In the genomic region with DNA sequence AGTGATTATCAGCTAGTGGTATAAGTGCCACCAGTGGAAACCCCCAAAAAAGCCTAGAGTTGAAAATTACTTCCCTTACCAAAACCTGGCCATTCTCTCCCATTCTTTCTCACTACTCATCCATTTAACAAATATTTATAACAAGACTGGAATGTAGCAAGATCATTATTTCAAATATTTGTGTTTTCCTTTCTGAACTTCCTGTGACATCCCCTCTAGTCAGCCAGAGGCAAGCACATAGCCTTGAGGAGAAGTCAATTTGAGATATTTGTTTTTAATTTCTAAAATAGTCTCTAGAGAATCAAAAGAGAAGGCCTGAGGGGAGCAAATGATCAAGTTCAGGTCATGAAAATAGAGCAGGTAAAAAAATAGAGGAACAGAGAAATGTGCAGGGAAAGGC, we compare ENCODE assay signal across 28 cellular contexts.
"Had no signal": no experiment of that assay in that cellular context is flagged by ENCODE, and none has a peak within 500 bp of the region (broad histone marks: within the 10 kb centered on the region; RNA-seq: fewer than 3 reads in every experiment).

No MANE protein-coding gene starts in this region.

- H3K27me3 ChIP-seq: left lung, ovary, right atrium auricular region, right lobe of liver, tibial nerve, upper lobe of left lung had no signal

- ATAC-seq: left colon; left lung; lower lobe of right lung; mucosa of descending colon; naive thymus-derived CD4-positive, alpha-beta T cell; natural killer cell treated with Interleukin-12 subunit alpha and Interleukin-12 subunit beta and Interleukin-15 and Interleukin-18, amount 100 ng/mL, for 72 hours; right lobe of liver; stimulated activated memory B cell treated with anti-CD40 and anti-IgM and Interleukin-4, amounts not matched to agents 10 μg/mL and 1 μg/mL and 100 μg/mL, for 72 hours; stimulated activated naive CD8-positive, alpha-beta T cell treated with anti-CD3 and anti-CD28 coated beads, Interleukin-15, amount 100 ng/mL, for 72 hours had no signal

- H3K4me2 ChIP-seq: smooth muscle cell had no signal

- H3K4me1 ChIP-seq: left lung, lower lobe of right lung, right atrium auricular region, right lobe of liver, upper lobe of left lung had no signal

- DNase-seq: hypothalamus; immature natural killer cell; kidney; left colon; left lung; lower lobe of right lung; mammary epithelial cell; mesendoderm; midbrain; mucosa of descending colon; naive thymus-derived CD4-positive, alpha-beta T cell; ovary; right lobe of liver; stimulated activated CD4-positive, alpha-beta T cell treated with anti-CD3 and anti-CD28 coated beads, Interleukin-1b, Interleukin-23, amount 100 ng/mL, for 48 hours; stimulated activated CD4-positive, alpha-beta T cell treated with anti-CD3 and anti-CD28 coated beads, Interleukin-2, amount 100 ng/mL, for 48 hours; stimulated activated CD4-positive, alpha-beta T cell treated with anti-CD3 and anti-CD28 coated beads, Interleukin-4, amount 100 ng/mL, for 4 hours; stimulated activated CD8-positive, alpha-beta memory T cell treated with anti-CD3 and anti-CD28 coated beads, Interleukin-4, amount 100 ng/mL, for 48 hours; stimulated activated naive CD4-positive, alpha-beta T cell treated with Interleukin-2 at 50 U/mL for 16 hours; stimulated activated naive CD8-positive, alpha-beta T cell treated with anti-CD3 and anti-CD28 coated beads, Interleukin-15, amount 100 ng/mL, for 72 hours; substantia nigra; upper lobe of left lung had no signal

- FAIRE-seq: islet of Langerhans, kidney, urothelium cell line had no signal

- H3K27ac ChIP-seq: left lung, lower lobe of right lung, ovary, right atrium auricular region, right lobe of liver, tibial nerve, upper lobe of left lung had no signal

- H3K36me3 ChIP-seq: left lung, lower lobe of right lung, ovary, right atrium auricular region, right lobe of liver, tibial nerve, upper lobe of left lung had no signal

- H3K4me3 ChIP-seq: left lung, lower lobe of right lung, mucosa of descending colon, ovary, right atrium auricular region, right lobe of liver, smooth muscle cell, tibial nerve, upper lobe of left lung had no signal

- H3K9me3 ChIP-seq: left lung, lower lobe of right lung, mucosa of descending colon, ovary, right atrium auricular region, right lobe of liver, tibial nerve, upper lobe of left lung had no signal
